1 cellular context compared by ENCODE assay signal in genomic region chr5:103057208-103058130, GRCh38.
TF ChIP-seq lines count a peak whose summit lies in the region.

No MANE protein-coding gene starts in this region.

TF ChIP-seq in GM23338, 12 proteins besides CTCF, POLR2A, EP300 and RAD21 (continued from another document):
- TF ChIP-seq REST (IDR thresholded peaks at IDR 0.05; ENCODE audit: unreplicated experiment) (no peak), EZH2phosphoT487 (IDR thresholded peaks at IDR 0.05; ENCODE audit: unreplicated experiment) (no peak), CREB1 (CRISPR knock-in tag; IDR thresholded peaks at IDR 0.05; ENCODE audit: low read depth) (no peak), JUNB (IDR thresholded peaks at IDR 0.05; ENCODE audit: unreplicated experiment) (no peak), STAT1 (IDR thresholded peaks at IDR 0.05; ENCODE audit: unreplicated experiment) (no peak), ZNF114 (CRISPR knock-in tag; IDR thresholded peaks at IDR 0.05) (no peak), ZNF331 (CRISPR knock-in tag; IDR thresholded peaks at IDR 0.05; ENCODE audit: low read depth) (no peak), ZNF462 (CRISPR knock-in tag; IDR thresholded peaks at IDR 0.05) (no peak)
